In genomic region chr1:235450433-235450832, GRCh38 we compare ENCODE assay signal across 22 cellular contexts. TPM values are rescaled to one million over a fixed set of nuclear protein-coding genes. Genes with fewer than 3 reads are reported as not detected.
DNase-seq lines count a peak whose midpoint lies in the region; ATAC-seq and TF ChIP-seq lines count a peak whose summit lies in the region.
"Had no signal": no experiment of that assay in that cellular context is flagged by ENCODE, and none has a peak within 500 bp of the region (broad histone marks: within the 10 kb centered on the region; RNA-seq: fewer than 3 reads in every experiment).

No MANE protein-coding gene starts in this region.

- H3K36me3 ChIP-seq in HUES64 (ENCODE audit: insufficient read depth, low read length) (peaks cover 93% of the 10 kb centered on the region), smooth muscle cell (ENCODE audit: low read depth) (peaks cover 8% of the 10 kb centered on the region)

- no peak overlapping the region for H3K4me2 ChIP-seq in smooth muscle cell

- H3K9ac ChIP-seq in HUES64 (ENCODE audit: low read depth, low read length) (no peak overlapping the region), smooth muscle cell (ENCODE audit: low read depth) (no peak overlapping the region)
- H3K9ac ChIP-seq: GM23248 had no signal

- no peak for TF ChIP-seq CTCF in WTC11 (IDR thresholded peaks at IDR 0.05)
- TF ChIP-seq CTCF in smooth muscle cell (IDR thresholded peaks at IDR 0.05; ENCODE audit: borderline replicate concordance, insufficient read depth, poor library complexity, severe bottlenecking): no peak

- H3K4me1 Mint-ChIP-seq in WTC11: no peaks in the 10 kb centered on the region; the same call in 1 of the 2 replicates

- H4K20me1 ChIP-seq in smooth muscle cell (ENCODE audit: low read depth): no peaks in the 10 kb centered on the region

- POLR2A ChIA-PET in WTC11 (lab: Charles Lee): no interaction called here

- peak overlapping the region; percentile 82 for H3K27ac Mint-ChIP-seq in WTC11
- H3K27ac Mint-ChIP-seq: activated CD8-positive, alpha-beta T cell treated with anti-CD3 and anti-CD28 coated beads for 36 hours had no signal

- no peak overlapping the region for H2AFZ ChIP-seq in smooth muscle cell (ENCODE audit: low read depth)
- H2AFZ ChIP-seq: GM23248 had no signal

- H3K27me3 ChIP-seq in HUES64 (ENCODE audit: insufficient read depth, low read length) (no peaks in the 10 kb centered on the region), smooth muscle cell (ENCODE audit: low read depth) (no peaks in the 10 kb centered on the region)
- H3K27me3 ChIP-seq: MG63, suprapubic skin had no signal

- H3K27me3 Mint-ChIP-seq in WTC11 (ENCODE audit: low read depth): no peaks in the 10 kb centered on the region
- H3K27me3 Mint-ChIP-seq: activated CD8-positive, alpha-beta T cell treated with anti-CD3 and anti-CD28 coated beads for 36 hours; CD4-positive, CD25-positive, alpha-beta regulatory T cell had no signal

- H3K4me3 ChIP-seq in HUES64 (ENCODE audit: low read length) (no peak overlapping the region), smooth muscle cell (no peak overlapping the region)
- H3K4me3 ChIP-seq: GM23248, MG63, suprapubic skin had no signal

- no peak overlapping the region for H3K4me3 Mint-ChIP-seq in WTC11
- H3K4me3 Mint-ChIP-seq: activated CD8-positive, alpha-beta T cell treated with anti-CD3 and anti-CD28 coated beads for 36 hours; CD4-positive, CD25-positive, alpha-beta regulatory T cell had no signal

- H3K36me3 Mint-ChIP-seq in WTC11: peaks cover 51% of the 10 kb centered on the region

- WGBS in HUES64: 95% methylated on average over 4 of the region's 5 CpGs
- 91% methylated on average over 5 of the region's 5 CpGs for WGBS in smooth muscle cell (ENCODE audit: low lambda C conversion rate)

- no peaks in the 10 kb centered on the region for H3K79me2 ChIP-seq in smooth muscle cell (ENCODE audit: low read depth)

- no peaks in the 10 kb centered on the region for H3K9me3 ChIP-seq in HUES64 (ENCODE audit: insufficient read depth, low read depth, low read length)
- no peaks in the 10 kb centered on the region for H3K9me3 ChIP-seq in smooth muscle cell (replicated peaks; ENCODE audit: low read depth)
- H3K9me3 ChIP-seq: MG63, suprapubic skin had no signal

- ATAC-seq in WTC11 (no peak), esophagus mucosa (peak; percentile 63), GM18907 (IDR thresholded peaks at IDR 0.05; ENCODE audit: unreplicated experiment) (no peak), GM18858 (IDR thresholded peaks at IDR 0.05; ENCODE audit: unreplicated experiment) (no peak)
- ATAC-seq: activated CD8-positive, alpha-beta T cell treated with anti-CD3 and anti-CD28 coated beads for 36 hours had no signal

- H3F3A ChIP-seq in smooth muscle cell (ENCODE audit: low read depth): no peaks in the 10 kb centered on the region

- H3K27ac ChIP-seq in HUES64 (ENCODE audit: low read depth, low read length) (peak overlapping the region; percentile 34; the same call in 1 of the 2 replicates), smooth muscle cell (ENCODE audit: low read depth) (peak overlapping the region; percentile 5)
- H3K27ac ChIP-seq: GM23248, suprapubic skin had no signal

- H3K4me1 ChIP-seq in HUES64 (ENCODE audit: insufficient read depth, low read length) (no peaks in the 10 kb centered on the region), smooth muscle cell (ENCODE audit: low read depth) (no peaks in the 10 kb centered on the region)
- H3K4me1 ChIP-seq: suprapubic skin had no signal

- H3K9me3 Mint-ChIP-seq in WTC11: no peaks in the 10 kb centered on the region
- H3K9me3 Mint-ChIP-seq: activated CD8-positive, alpha-beta T cell treated with anti-CD3 and anti-CD28 coated beads for 36 hours; CD4-positive, CD25-positive, alpha-beta regulatory T cell had no signal

- CTCF ChIA-PET in WTC11 (lab: Charles Lee): interaction anchor here (0.9 to 1.5 kb wide), 4 partner anchors 13 to 251 kb away, joined by 3 to 7 read pairs (median 4); partner anchors contain the start of gene B3GALNT2

- DNase-seq in WTC11 (ENCODE audit: low spot score): no peak
- no peak for DNase-seq in smooth muscle cell (lab: John Stamatoyannopoulos, UW; ENCODE audit: unreplicated experiment)
- no peak for DNase-seq in central memory CD4-positive, alpha-beta T cell
- DNase-seq: activated CD4-positive, CD25-positive, alpha-beta regulatory T cell; activated CD8-positive, alpha-beta T cell treated with anti-CD3 and anti-CD28 coated beads for 36 hours; activated gamma-delta T cell treated with Interleukin-2 at 50 U/mL for 16 hours; amygdala; CD4-positive, CD25-positive, alpha-beta regulatory T cell; dermis blood vessel endothelial cell; DMS153; glutamatergic neuron; GM23248; kidney; MG63; NCI-H2081; NCI-H345; NCI-H82 had no signal

TF ChIP-seq in WTC11, 78 proteins besides CTCF, POLR2A, EP300 and RAD21:
- no peak for TF ChIP-seq ELF4 (CRISPR knock-in tag; IDR thresholded peaks at IDR 0.05; ENCODE audit: low read depth)
- no peak for TF ChIP-seq ZNF416 (CRISPR knock-in tag; IDR thresholded peaks at IDR 0.05)
- no peak for TF ChIP-seq PRRX2 (CRISPR knock-in tag; IDR thresholded peaks at IDR 0.05)
- no peak for TF ChIP-seq SMAD3 (CRISPR knock-in tag; IDR thresholded peaks at IDR 0.05; ENCODE audit: borderline replicate concordance)

RNA-seq across cellular contexts. Expression of gene B3GALNT2, which starts 53.8 kb away (rescaled TPM):
- polyA plus RNA-seq in HUES64 (2013, experiment 1 of 2): 15.6 TPM
- 18.1 TPM for polyA plus RNA-seq in HUES64 (2013, experiment 2 of 2)
- total RNA-seq in WTC11 (2021): 37.4 to 41.7 TPM (median 40.8 TPM) in 3 replicates
- total RNA-seq in esophagus mucosa: 25.5 TPM
- total RNA-seq in smooth muscle cell: 22.7 and 28.1 TPM in 2 replicates
- 8.2 and 12.5 TPM in 2 replicates for polyA plus RNA-seq in smooth muscle cell
